ENCODE assay signal across 8 cellular contexts in the genomic region with DNA sequence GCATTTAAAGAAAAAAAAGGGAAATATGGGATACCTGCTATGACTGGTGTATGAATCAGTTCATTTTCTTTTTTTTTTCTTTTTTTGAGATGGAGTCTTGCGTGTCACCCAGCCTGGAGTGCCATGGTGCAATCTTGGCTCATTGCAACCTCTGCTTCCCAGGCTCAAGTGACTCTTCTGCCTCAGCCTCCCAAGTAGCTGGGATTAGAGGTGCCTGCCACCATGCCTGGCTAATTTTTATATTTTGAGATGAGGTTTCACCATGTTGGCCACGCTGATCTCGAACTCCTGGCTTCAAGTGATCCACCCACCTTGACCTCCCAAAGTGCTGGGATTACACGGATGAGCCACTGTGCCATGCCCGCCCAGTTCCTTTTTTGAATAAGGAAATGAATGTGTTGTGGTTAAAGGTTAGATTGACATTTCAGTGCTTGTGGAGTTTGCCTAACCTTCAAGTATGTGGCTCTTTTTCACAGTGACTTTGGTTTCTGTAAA. TPM values are rescaled to one million over a fixed set of nuclear protein-coding genes. Genes with fewer than 3 reads are reported as not detected.
DNase-seq lines count a peak whose midpoint lies in the region; ATAC-seq and TF ChIP-seq lines count a peak whose summit lies in the region.

No MANE protein-coding gene starts in this region.

- TF ChIP-seq CTCF in right atrium auricular region (IDR thresholded peaks at IDR 0.05) = no peak
- TF ChIP-seq CTCF in fibroblast of the aortic adventitia (IDR thresholded peaks at IDR 0.05; ENCODE audit: insufficient read depth, low read length) = no peak
- peak in 1 of 6 experiments; percentile 6 for TF ChIP-seq CTCF in upper lobe of left lung (IDR thresholded peaks at IDR 0.05)

- peak in 1 of 2 donors; percentile 34 for ATAC-seq in right cardiac atrium
- ATAC-seq in upper lobe of left lung (ENCODE audit: low FRiP score in 2 of 2) = peak in 1 of 2 donors; percentile 69
- no peak for ATAC-seq in GM18873 (IDR thresholded peaks at IDR 0.05; ENCODE audit: low FRiP score, unreplicated experiment)
- ATAC-seq in HG03457 (IDR thresholded peaks at IDR 0.05; ENCODE audit: unreplicated experiment) = no peak

- intact Hi-C loops in right cardiac atrium (cut with DNase I) = no loop called here

- no peaks in the 10 kb centered on the region for H3K27me3 ChIP-seq in right cardiac atrium (ENCODE audit: control insufficient read depth, insufficient read depth)
- H3K27me3 ChIP-seq in right atrium auricular region = no peaks in the 10 kb centered on the region
- no peaks in the 10 kb centered on the region for H3K27me3 ChIP-seq in upper lobe of left lung

- H3K4me3 ChIP-seq in right cardiac atrium (ENCODE audit: low read length) (no peak overlapping the region), right atrium auricular region (no peak overlapping the region), fibroblast of the aortic adventitia (ENCODE audit: low read depth, low read length) (no peak overlapping the region), upper lobe of left lung (peak overlapping the region in 1 of 4 donors; percentile 13)

- TF ChIP-seq POLR2A in upper lobe of left lung (IDR thresholded peaks at IDR 0.05) = no peak

- H3K9me3 ChIP-seq in right cardiac atrium (ENCODE audit: control insufficient read depth, low read length) = no peaks in the 10 kb centered on the region
- H3K9me3 ChIP-seq in right atrium auricular region = no peaks in the 10 kb centered on the region
- no peaks in the 10 kb centered on the region for H3K9me3 ChIP-seq in upper lobe of left lung

- H3K27ac ChIP-seq in right cardiac atrium (ENCODE audit: low read length) (peak overlapping the region; percentile 30), right atrium auricular region (peak overlapping the region in 1 of 2 donors; percentile 4), upper lobe of left lung (peak overlapping the region; percentile 57 to 71 (median 68))

- H3K4me1 ChIP-seq in right cardiac atrium (ENCODE audit: control insufficient read depth, insufficient read depth, low read length) (peaks cover 15% of the 10 kb centered on the region), right atrium auricular region (peaks cover 0 to 97% of the 10 kb centered on the region in 2 donors), upper lobe of left lung (peaks cover 95 to 100% (median 99%) of the 10 kb centered on the region in 4 donors)

- no peak for TF ChIP-seq EP300 in upper lobe of left lung (IDR thresholded peaks at IDR 0.05)

- 59% methylated on average over 5 of the region's 5 CpGs for WGBS in right cardiac atrium
- 30 to 45% methylated on average over 5 of the region's 5 CpGs for WGBS in upper lobe of left lung, 2 donors

- no peak for DNase-seq in right cardiac atrium
- no peak for DNase-seq in right atrium auricular region (ENCODE audit: low spot score)
- DNase-seq in SIG-M5 (lab: John Stamatoyannopoulos, UW) = peak; percentile 39
- DNase-seq in fibroblast of the aortic adventitia (ENCODE audit: low read depth) = peak; percentile 56
- DNase-seq in upper lobe of left lung = peak in 1 of 2 donors; percentile 65
- no peak for DNase-seq in NCI-H1417 treated with DMSO at 0.1 percent for 48 hours (lab: John Stamatoyannopoulos, UW)

- H3K36me3 ChIP-seq in right atrium auricular region (peaks cover 21% of the 10 kb centered on the region), upper lobe of left lung (peaks cover 11 to 63% (median 29%) of the 10 kb centered on the region in 4 donors)

RNA-seq across cellular contexts. Expression of gene HAPSTR1, which starts 7.7 kb away (rescaled TPM):
- total RNA-seq in right cardiac atrium (10 to 100 TPM; 39.7 to 50.9 (median 45.1) TPM), right atrium auricular region (10 to 100 TPM; 36.1 to 38.6 TPM), fibroblast of the aortic adventitia (ENCODE audit: low replicate concordance) (77.6 and 86.3 TPM in 2 replicates), upper lobe of left lung (10 to 100 TPM; 37.3 to 62.9 (median 46.0) TPM)
- 14.4 TPM for polyA plus RNA-seq in right cardiac atrium

Comparison
In these comparisons a context has a peak if more than half of its experiments do, and no peak if none do; other contexts are left out.
1. DNase-seq: peak in SIG-M5 (single experiment) and fibroblast of the aortic adventitia (single experiment); none in right cardiac atrium (0 of 3), right atrium auricular region (single experiment) and NCI-H1417 treated with DMSO at 0.1 percent for 48 hours (single experiment).